In the genomic region with DNA sequence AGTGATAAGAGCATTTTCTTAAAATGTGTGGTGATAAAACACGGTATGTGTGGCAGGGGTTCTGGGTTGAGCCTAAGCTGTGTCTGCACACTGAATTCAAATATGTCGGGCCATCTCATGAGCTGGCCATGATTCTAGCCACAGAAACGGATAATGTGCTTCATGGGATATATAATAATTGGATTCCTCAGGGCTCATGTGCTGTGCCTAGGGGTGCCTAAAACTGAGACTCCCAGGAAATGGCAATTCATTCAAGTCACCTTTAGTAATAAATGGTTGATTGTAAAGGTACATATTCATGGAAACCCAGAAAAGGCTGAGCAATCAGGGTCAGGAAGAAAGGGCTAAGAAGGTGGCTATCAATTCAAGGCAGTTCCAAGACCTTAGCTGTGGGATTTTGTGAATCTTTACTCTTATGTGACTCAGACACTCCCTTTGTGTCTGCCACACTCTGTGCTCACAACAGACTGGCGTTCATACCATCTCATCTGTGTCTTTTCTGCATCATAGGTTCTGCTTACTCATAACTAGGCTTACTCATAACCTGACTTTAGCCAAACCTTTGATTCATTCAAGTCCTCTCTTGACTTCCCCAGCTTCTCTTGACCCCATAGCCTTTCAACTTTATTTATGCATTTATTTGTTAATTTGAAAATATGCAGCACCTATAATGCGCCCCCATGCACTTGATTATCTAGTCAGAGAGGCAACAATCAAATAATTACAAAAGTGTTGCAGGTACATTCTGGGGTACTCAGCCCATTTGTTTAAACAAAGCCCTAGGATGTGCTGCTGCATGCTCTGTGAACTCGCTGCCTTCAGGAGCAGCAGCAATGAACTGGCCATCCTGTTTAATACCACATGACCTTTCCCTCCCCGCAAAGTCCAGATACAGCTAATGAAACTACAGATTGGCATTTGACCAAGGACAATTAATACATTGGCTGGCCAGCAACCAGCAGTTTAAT, we compare ENCODE assay signal across 1 cellular context.
TF ChIP-seq lines count a peak whose summit lies in the region.

No MANE protein-coding gene starts in this region.

TF ChIP-seq in HepG2, 621 proteins besides CTCF, POLR2A, EP300 and RAD21 (continued from another document and continues in another):
- TF ChIP-seq, protein P1, sequence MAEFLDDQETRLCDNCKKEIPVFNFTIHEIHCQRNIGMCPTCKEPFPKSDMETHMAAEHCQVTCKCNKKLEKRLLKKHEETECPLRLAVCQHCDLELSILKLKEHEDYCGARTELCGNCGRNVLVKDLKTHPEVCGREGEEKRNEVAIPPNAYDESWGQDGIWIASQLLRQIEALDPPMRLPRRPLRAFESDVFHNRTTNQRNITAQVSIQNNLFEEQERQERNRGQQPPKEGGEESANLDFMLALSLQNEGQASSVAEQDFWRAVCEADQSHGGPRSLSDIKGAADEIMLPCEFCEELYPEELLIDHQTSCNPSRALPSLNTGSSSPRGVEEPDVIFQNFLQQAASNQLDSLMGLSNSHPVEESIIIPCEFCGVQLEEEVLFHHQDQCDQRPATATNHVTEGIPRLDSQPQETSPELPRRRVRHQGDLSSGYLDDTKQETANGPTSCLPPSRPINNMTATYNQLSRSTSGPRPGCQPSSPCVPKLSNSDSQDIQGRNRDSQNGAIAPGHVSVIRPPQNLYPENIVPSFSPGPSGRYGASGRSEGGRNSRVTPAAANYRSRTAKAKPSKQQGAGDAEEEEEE (CRISPR knock-in tag; IDR thresholded peaks at IDR 0.05; ENCODE audit: borderline replicate concordance), result no peak
- no peak for TF ChIP-seq ARNT2 (CRISPR knock-in tag; IDR thresholded peaks at IDR 0.05; ENCODE audit: low read depth)
- 0 out of 2 replicates have a peak, but pooled peaks have one; percentile 11 for TF ChIP-seq USF2 (IDR thresholded peaks at IDR 0.05; ENCODE audit: low read depth, low read length)
- TF ChIP-seq USF2 (CRISPR knock-in tag; IDR thresholded peaks at IDR 0.05; ENCODE audit: borderline replicate concordance), result peak; percentile 22; the same call in 1 of the 2 replicates
- TF ChIP-seq SALL1 (CRISPR knock-in tag; IDR thresholded peaks at IDR 0.05), result no peak
- 0 out of 2 replicates have a peak, but pooled peaks have one; percentile 25 for TF ChIP-seq HDAC2 (CRISPR knock-in tag; IDR thresholded peaks at IDR 0.05)
- TF ChIP-seq GZF1 (CRISPR knock-in tag; IDR thresholded peaks at IDR 0.05), result no peak
- peak; percentile 43; the same call in 1 of the 2 replicates for TF ChIP-seq PHF21A (CRISPR knock-in tag; IDR thresholded peaks at IDR 0.05)
- no peak for TF ChIP-seq CREM (IDR thresholded peaks at IDR 0.05)
- no peak for TF ChIP-seq CREM (CRISPR knock-in tag; IDR thresholded peaks at IDR 0.05)
- TF ChIP-seq ZNF652 (CRISPR knock-in tag; IDR thresholded peaks at IDR 0.05; ENCODE audit: borderline replicate concordance, low read depth), result 0 out of 2 replicates have a peak, but pooled peaks have one; percentile 21
- TF ChIP-seq NFRKB (IDR thresholded peaks at IDR 0.05), result no peak
- TF ChIP-seq GABPB1 (CRISPR knock-in tag; IDR thresholded peaks at IDR 0.05), result no peak
- no peak for TF ChIP-seq ZNF510 (CRISPR knock-in tag; IDR thresholded peaks at IDR 0.05; ENCODE audit: low read depth)
- TF ChIP-seq MXD3 (CRISPR knock-in tag; IDR thresholded peaks at IDR 0.05), result no peak
- TF ChIP-seq ZNF354B (CRISPR knock-in tag; IDR thresholded peaks at IDR 0.05), result 0 out of 2 replicates have a peak, but pooled peaks have one; percentile 25
- no peak for TF ChIP-seq MZF1 (CRISPR knock-in tag; IDR thresholded peaks at IDR 0.05; ENCODE audit: borderline replicate concordance)
- 0 out of 2 replicates have a peak, but pooled peaks have one; percentile 38 for TF ChIP-seq ZNF629 (CRISPR knock-in tag; conservative IDR thresholded peaks at IDR 0.05)
- TF ChIP-seq HMG20A (CRISPR knock-in tag; IDR thresholded peaks at IDR 0.05; ENCODE audit: borderline replicate concordance), result no peak
- TF ChIP-seq, protein P2, sequence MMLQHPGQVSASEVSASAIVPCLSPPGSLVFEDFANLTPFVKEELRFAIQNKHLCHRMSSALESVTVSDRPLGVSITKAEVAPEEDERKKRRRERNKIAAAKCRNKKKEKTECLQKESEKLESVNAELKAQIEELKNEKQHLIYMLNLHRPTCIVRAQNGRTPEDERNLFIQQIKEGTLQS (CRISPR knock-in tag; IDR thresholded peaks at IDR 0.05), result no peak
- TF ChIP-seq ZNF567 (CRISPR knock-in tag; IDR thresholded peaks at IDR 0.05; ENCODE audit: borderline replicate concordance), result no peak
- TF ChIP-seq ZNF746 (CRISPR knock-in tag; IDR thresholded peaks at IDR 0.05), result no peak
- peak; percentile 32; the same call in 1 of the 2 replicates for TF ChIP-seq DRAP1 (CRISPR knock-in tag; IDR thresholded peaks at IDR 0.05)
- TF ChIP-seq SATB2 (CRISPR knock-in tag; IDR thresholded peaks at IDR 0.05), result no peak
- TF ChIP-seq HNRNPK (IDR thresholded peaks at IDR 0.05; ENCODE audit: low read depth, low read length, poor library complexity, severe bottlenecking), result no peak
- no peak for TF ChIP-seq HIVEP1 (CRISPR knock-in tag; IDR thresholded peaks at IDR 0.05)
- TF ChIP-seq GTF3A (CRISPR knock-in tag; conservative IDR thresholded peaks at IDR 0.05), result no peak
- no peak for TF ChIP-seq ZNF790 (CRISPR knock-in tag; IDR thresholded peaks at IDR 0.05; ENCODE audit: borderline replicate concordance)
- no peak for TF ChIP-seq SMAD3 (CRISPR knock-in tag; IDR thresholded peaks at IDR 0.05)
- TF ChIP-seq FOXJ3 (CRISPR knock-in tag; IDR thresholded peaks at IDR 0.05; ENCODE audit: borderline replicate concordance), result no peak
- TF ChIP-seq ZNF232 (CRISPR knock-in tag; IDR thresholded peaks at IDR 0.05; ENCODE audit: borderline replicate concordance), result no peak
- no peak for TF ChIP-seq DBP (CRISPR knock-in tag; IDR thresholded peaks at IDR 0.05; ENCODE audit: not compliant biosample characterization)
- no peak for TF ChIP-seq ZNF768 (CRISPR knock-in tag; IDR thresholded peaks at IDR 0.05)
- TF ChIP-seq, protein P3, sequence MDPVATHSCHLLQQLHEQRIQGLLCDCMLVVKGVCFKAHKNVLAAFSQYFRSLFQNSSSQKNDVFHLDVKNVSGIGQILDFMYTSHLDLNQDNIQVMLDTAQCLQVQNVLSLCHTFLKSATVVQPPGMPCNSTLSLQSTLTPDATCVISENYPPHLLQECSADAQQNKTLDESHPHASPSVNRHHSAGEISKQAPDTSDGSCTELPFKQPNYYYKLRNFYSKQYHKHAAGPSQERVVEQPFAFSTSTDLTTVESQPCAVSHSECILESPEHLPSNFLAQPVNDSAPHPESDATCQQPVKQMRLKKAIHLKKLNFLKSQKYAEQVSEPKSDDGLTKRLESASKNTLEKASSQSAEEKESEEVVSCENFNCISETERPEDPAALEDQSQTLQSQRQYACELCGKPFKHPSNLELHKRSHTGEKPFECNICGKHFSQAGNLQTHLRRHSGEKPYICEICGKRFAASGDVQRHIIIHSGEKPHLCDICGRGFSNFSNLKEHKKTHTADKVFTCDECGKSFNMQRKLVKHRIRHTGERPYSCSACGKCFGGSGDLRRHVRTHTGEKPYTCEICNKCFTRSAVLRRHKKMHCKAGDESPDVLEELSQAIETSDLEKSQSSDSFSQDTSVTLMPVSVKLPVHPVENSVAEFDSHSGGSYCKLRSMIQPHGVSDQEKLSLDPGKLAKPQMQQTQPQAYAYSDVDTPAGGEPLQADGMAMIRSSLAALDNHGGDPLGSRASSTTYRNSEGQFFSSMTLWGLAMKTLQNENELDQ (CRISPR knock-in tag; IDR thresholded peaks at IDR 0.05; ENCODE audit: borderline replicate concordance), result no peak
- no peak for TF ChIP-seq ZNF772 (CRISPR knock-in tag; IDR thresholded peaks at IDR 0.05)
- TF ChIP-seq ZNF839 (CRISPR knock-in tag; IDR thresholded peaks at IDR 0.05; ENCODE audit: borderline replicate concordance), result no peak
- TF ChIP-seq ZNF570 (CRISPR knock-in tag; IDR thresholded peaks at IDR 0.05; ENCODE audit: borderline replicate concordance), result no peak
- TF ChIP-seq TRIM24 (CRISPR knock-in tag; IDR thresholded peaks at IDR 0.05), result no peak
- TF ChIP-seq SAFB2 (CRISPR knock-in tag; IDR thresholded peaks at IDR 0.05; ENCODE audit: borderline replicate concordance, low read depth), result no peak
- TF ChIP-seq ZNF362 (CRISPR knock-in tag; IDR thresholded peaks at IDR 0.05; ENCODE audit: borderline replicate concordance), result no peak
- no peak for TF ChIP-seq FOXP1 (IDR thresholded peaks at IDR 0.05)
- TF ChIP-seq FOXP1 (CRISPR knock-in tag; IDR thresholded peaks at IDR 0.05), result peak; percentile 8; the same call in 1 of the 2 replicates
- TF ChIP-seq TEAD3 (CRISPR knock-in tag; optimal IDR thresholded peaks at IDR 0.05; ENCODE audit: borderline replicate concordance), result peak; percentile 38
- TF ChIP-seq ZNF501 (CRISPR knock-in tag; IDR thresholded peaks at IDR 0.05), result no peak
- no peak for TF ChIP-seq HOXA3 (CRISPR knock-in tag; IDR thresholded peaks at IDR 0.05)
- no peak for TF ChIP-seq ZNF3 (CRISPR knock-in tag; IDR thresholded peaks at IDR 0.05)
- no peak for TF ChIP-seq SP2 (CRISPR knock-in tag; IDR thresholded peaks at IDR 0.05)
- TF ChIP-seq REXO4 (CRISPR knock-in tag; IDR thresholded peaks at IDR 0.05; ENCODE audit: borderline replicate concordance), result no peak
- TF ChIP-seq, protein P4, sequence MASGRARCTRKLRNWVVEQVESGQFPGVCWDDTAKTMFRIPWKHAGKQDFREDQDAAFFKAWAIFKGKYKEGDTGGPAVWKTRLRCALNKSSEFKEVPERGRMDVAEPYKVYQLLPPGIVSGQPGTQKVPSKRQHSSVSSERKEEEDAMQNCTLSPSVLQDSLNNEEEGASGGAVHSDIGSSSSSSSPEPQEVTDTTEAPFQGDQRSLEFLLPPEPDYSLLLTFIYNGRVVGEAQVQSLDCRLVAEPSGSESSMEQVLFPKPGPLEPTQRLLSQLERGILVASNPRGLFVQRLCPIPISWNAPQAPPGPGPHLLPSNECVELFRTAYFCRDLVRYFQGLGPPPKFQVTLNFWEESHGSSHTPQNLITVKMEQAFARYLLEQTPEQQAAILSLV (CRISPR knock-in tag; IDR thresholded peaks at IDR 0.05; ENCODE audit: borderline replicate concordance), result no peak
- no peak for TF ChIP-seq ZFY (CRISPR knock-in tag; IDR thresholded peaks at IDR 0.05)
- no peak for TF ChIP-seq ZKSCAN5 (CRISPR knock-in tag; IDR thresholded peaks at IDR 0.05)
- TF ChIP-seq, protein P5, sequence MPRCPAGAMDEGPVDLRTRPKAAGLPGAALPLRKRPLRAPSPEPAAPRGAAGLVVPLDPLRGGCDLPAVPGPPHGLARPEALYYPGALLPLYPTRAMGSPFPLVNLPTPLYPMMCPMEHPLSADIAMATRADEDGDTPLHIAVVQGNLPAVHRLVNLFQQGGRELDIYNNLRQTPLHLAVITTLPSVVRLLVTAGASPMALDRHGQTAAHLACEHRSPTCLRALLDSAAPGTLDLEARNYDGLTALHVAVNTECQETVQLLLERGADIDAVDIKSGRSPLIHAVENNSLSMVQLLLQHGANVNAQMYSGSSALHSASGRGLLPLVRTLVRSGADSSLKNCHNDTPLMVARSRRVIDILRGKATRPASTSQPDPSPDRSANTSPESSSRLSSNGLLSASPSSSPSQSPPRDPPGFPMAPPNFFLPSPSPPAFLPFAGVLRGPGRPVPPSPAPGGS (CRISPR knock-in tag; IDR thresholded peaks at IDR 0.05), result no peak
- TF ChIP-seq YY1 (IDR thresholded peaks at IDR 0.05; ENCODE audit: insufficient read depth, insufficient replicate concordance, low read depth, low read length), result no peak
- TF ChIP-seq MYNN (CRISPR knock-in tag; IDR thresholded peaks at IDR 0.05; ENCODE audit: low read depth), result no peak
- TF ChIP-seq KAT2B (IDR thresholded peaks at IDR 0.05; ENCODE audit: borderline replicate concordance, low read depth, low read length), result no peak
- no peak for TF ChIP-seq ZNF75D (CRISPR knock-in tag; IDR thresholded peaks at IDR 0.05; ENCODE audit: borderline replicate concordance)
- no peak for TF ChIP-seq KLF12 (CRISPR knock-in tag; IDR thresholded peaks at IDR 0.05; ENCODE audit: borderline replicate concordance)
- TF ChIP-seq ZFP37 (CRISPR knock-in tag; IDR thresholded peaks at IDR 0.05; ENCODE audit: borderline replicate concordance), result no peak
- TF ChIP-seq ZFP62 (CRISPR knock-in tag; IDR thresholded peaks at IDR 0.05), result no peak
- no peak for TF ChIP-seq RFX1 (IDR thresholded peaks at IDR 0.05)
